Comparison of ENCODE assay signal across 4 cellular contexts in genomic region chr12:13701502-13701901, GRCh38.
"Had no signal": no experiment of that assay in that cellular context is flagged by ENCODE, and none has a peak within 500 bp of the region (broad histone marks: within the 10 kb centered on the region; RNA-seq: fewer than 3 reads in every experiment).

No MANE protein-coding gene starts in this region.

- H3K9ac ChIP-seq: GM23248 had no signal

- H3K4me3 Mint-ChIP-seq: H9 had no signal

- H3K4me3 ChIP-seq: GM23248 had no signal

- H3K9me3 Mint-ChIP-seq: H9 had no signal

- H3K27ac Mint-ChIP-seq: H9 had no signal

- DNase-seq: GM23248, H9, HCEC 1CT, IMR-90 had no signal

- H3K27ac ChIP-seq: GM23248 had no signal
